9 cellular contexts compared by ENCODE assay signal in genomic region chr2:196601430-196602306, GRCh38. TPM values are rescaled to one million over a fixed set of nuclear protein-coding genes. Genes with fewer than 3 reads are reported as not detected.
DNase-seq lines count a peak whose midpoint lies in the region; ATAC-seq and TF ChIP-seq lines count a peak whose summit lies in the region.
"Had no signal": no experiment of that assay in that cellular context is flagged by ENCODE, and none has a peak within 500 bp of the region (broad histone marks: within the 10 kb centered on the region; RNA-seq: fewer than 3 reads in every experiment).

No MANE protein-coding gene starts in this region.

- POLR2A ChIA-PET in BJ (lab: Charles Lee): interaction anchor here (0.7 kb wide), 1 partner anchor 136 kb away, joined by 5 read pairs; no protein-coding TSS in a partner anchor

- H3K4ac ChIP-seq in mesendoderm (ENCODE audit: low read depth, low read length): no peak overlapping the region

- H3K27me3 ChIP-seq in BJ (ENCODE audit: control insufficient read depth, insufficient read depth, low read length) (no peaks in the 10 kb centered on the region), mesendoderm (ENCODE audit: insufficient read depth, low read length, poor library complexity) (no peaks in the 10 kb centered on the region)

- H3K36me3 ChIP-seq in BJ (ENCODE audit: control insufficient read depth, insufficient read depth, low read length) (no peaks in the 10 kb centered on the region), mesendoderm (ENCODE audit: control insufficient read depth, insufficient read depth, low read length) (no peaks in the 10 kb centered on the region)

- no peak overlapping the region for H3K23ac ChIP-seq in mesendoderm (ENCODE audit: low read length)

- no peaks in the 10 kb centered on the region for H3K79me2 ChIP-seq in mesendoderm (ENCODE audit: control insufficient read depth, insufficient read depth, low read length)

- no peak overlapping the region for H3K27ac ChIP-seq in mesendoderm (ENCODE audit: low read depth, low read length)

- DNase-seq in BJ (ENCODE audit: low read depth): peak; percentile 92
- DNase-seq in NCI-H146 (lab: John Stamatoyannopoulos, UW): peak; percentile 91
- peak; percentile 92 for DNase-seq in chondrocyte (ENCODE audit: low spot score)
- peak; percentile 52 for DNase-seq in mesendoderm
- no peak for DNase-seq in DMS114 treated with DMSO at 0.1 percent for 48 hours (lab: John Stamatoyannopoulos, UW; ENCODE audit: unreplicated experiment)
- no peak for DNase-seq in midbrain (lab: John Stamatoyannopoulos, UW)
- DNase-seq in activated CD4-positive, alpha-beta T cell treated with anti-CD3 and anti-CD28 coated beads for 48 hours: no peak
- DNase-seq: T-helper 9 cell had no signal

- H2BK5ac ChIP-seq in mesendoderm (ENCODE audit: low read length): no peak overlapping the region

- peaks cover 56% of the 10 kb centered on the region for H3K4me1 Mint-ChIP-seq in chondrocyte (ENCODE audit: low read depth)

- CTCF ChIA-PET in BJ (lab: Yijun Ruan, JAX): interaction anchor here (0.9 to 1.5 kb wide), 2 partner anchors 17 to 149 kb away, joined by 4 read pairs; no protein-coding TSS in a partner anchor

- no peak overlapping the region for H3K4me3 ChIP-seq in BJ (ENCODE audit: low read depth, low read length)
- H3K4me3 ChIP-seq in mesendoderm (ENCODE audit: low read length): no peak overlapping the region

- H4K5ac ChIP-seq in mesendoderm (ENCODE audit: low read length): no peak overlapping the region

- H3K9me3 Mint-ChIP-seq in chondrocyte (ENCODE audit: low read depth): no peaks in the 10 kb centered on the region

- no peak overlapping the region for H3K9ac ChIP-seq in mesendoderm (ENCODE audit: low read length)

- peak overlapping the region; percentile 3 for H3K4me3 Mint-ChIP-seq in chondrocyte (ENCODE audit: unreplicated experiment)

- peak overlapping the region; percentile 96 for H3K27ac Mint-ChIP-seq in chondrocyte (ENCODE audit: unreplicated experiment)

- no peak overlapping the region for H3K18ac ChIP-seq in mesendoderm (ENCODE audit: low read length)

- H2BK120ac ChIP-seq in mesendoderm (ENCODE audit: low read depth, low read length): no peak overlapping the region

- TF ChIP-seq CTCF in BJ (IDR thresholded peaks at IDR 0.05; ENCODE audit: insufficient read depth, low read depth, low read length): peak; percentile 14; the same call in 1 of the 2 replicates
- TF ChIP-seq CTCF in chondrocyte (IDR thresholded peaks at IDR 0.05): peak; percentile 55

- H2BK15ac ChIP-seq in mesendoderm (replicated peaks; ENCODE audit: low read depth): no peak overlapping the region

- no CpG with 5 or more reads among the region's 13 CpGs for WGBS in mesendoderm (ENCODE audit: extremely low coverage, insufficient coverage, low lambda C conversion rate)

- no peaks in the 10 kb centered on the region for H3K79me1 ChIP-seq in mesendoderm (ENCODE audit: low read length)

- no peaks in the 10 kb centered on the region for H3K36me3 Mint-ChIP-seq in chondrocyte (ENCODE audit: low read depth)

- H4K8ac ChIP-seq in mesendoderm (ENCODE audit: low read depth, low read length): no peak overlapping the region

- H3K4me1 ChIP-seq in mesendoderm (ENCODE audit: control insufficient read depth, low read depth, low read length): peaks cover 3% of the 10 kb centered on the region

- no peak overlapping the region for H3K4me2 ChIP-seq in mesendoderm (ENCODE audit: low read length)

- peak overlapping the region; percentile 31 for H3K56ac ChIP-seq in mesendoderm (ENCODE audit: low read length)

- H3K27me3 Mint-ChIP-seq in chondrocyte (ENCODE audit: low read depth): no peaks in the 10 kb centered on the region

- ATAC-seq in HG02642 (IDR thresholded peaks at IDR 0.05; ENCODE audit: poor library complexity, unreplicated experiment): no peak

- H2AK5ac ChIP-seq in mesendoderm (ENCODE audit: low read length): no peak overlapping the region

RNA-seq across cellular contexts. Expression of gene HECW2, which starts 8.3 kb away (rescaled TPM):
- 5.3 and 7.2 TPM in 2 replicates for polyA plus RNA-seq in BJ (2011; rRNA removed)
- polyA minus RNA-seq in BJ (2011; rRNA and poly(A)+ RNA removed): 20.0 and 20.5 TPM in 2 replicates
- total RNA-seq in chondrocyte: 22.3 to 23.8 TPM (median 22.5 TPM) in 3 replicates
- polyA plus RNA-seq in mesendoderm (2013, experiment 1 of 2): 1.5 TPM
- polyA plus RNA-seq in mesendoderm (2013, experiment 2 of 2): 1.7 TPM

RNA-seq across cellular contexts. Expression of gene CCDC150, which starts 37.8 kb away (rescaled TPM):
- 0.96 and 2.1 TPM in 2 replicates for polyA plus RNA-seq in BJ (2011; rRNA removed)
- 2.6 and 2.9 TPM in 2 replicates for polyA minus RNA-seq in BJ (2011; rRNA and poly(A)+ RNA removed)
- 3.1 to 6.0 TPM (median 3.6 TPM) in 3 replicates for total RNA-seq in chondrocyte
- 18.4 TPM for polyA plus RNA-seq in mesendoderm (2013, experiment 1 of 2)
- polyA plus RNA-seq in mesendoderm (2013, experiment 2 of 2): 17.4 TPM

Comparison
In these comparisons a context has a peak if more than half of its experiments do, and no peak if none do; other contexts are left out.
1. DNase-seq: peak in BJ (single experiment), NCI-H146 (single experiment), chondrocyte (single experiment) and mesendoderm (single experiment); none in DMS114 treated with DMSO at 0.1 percent for 48 hours (single experiment), midbrain (single experiment) and activated CD4-positive, alpha-beta T cell treated with anti-CD3 and anti-CD28 coated beads for 48 hours (single experiment).